In the genomic region with DNA sequence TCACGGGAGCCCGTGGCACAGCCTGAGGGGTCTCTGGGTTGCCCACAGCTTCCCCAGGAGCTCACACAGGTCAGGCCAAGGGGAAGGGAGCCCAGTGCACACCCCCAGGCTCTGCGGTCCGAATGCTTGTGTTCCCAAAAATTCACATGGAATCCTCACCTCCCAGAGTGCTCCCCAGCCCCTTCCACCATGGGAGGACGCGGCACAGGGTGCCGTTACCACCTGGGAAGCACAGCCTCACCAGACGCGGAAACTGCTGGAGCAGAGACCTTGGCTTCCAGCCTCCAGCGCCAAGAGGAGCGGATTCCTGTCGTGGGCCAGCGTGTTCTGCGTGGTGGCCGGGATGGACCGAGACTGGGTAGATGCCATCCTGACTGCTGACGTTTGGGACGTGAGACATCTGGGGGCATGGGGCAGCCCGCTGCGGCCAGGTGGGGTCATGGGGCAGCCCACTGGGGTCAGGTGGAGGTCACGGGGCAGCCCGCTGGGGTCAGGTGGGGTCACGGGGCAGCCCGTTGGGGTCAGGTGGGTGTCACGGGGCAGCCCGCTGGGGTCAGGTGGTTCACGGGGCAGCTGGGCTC, we compare ENCODE assay signal across 20 cellular contexts.
DNase-seq lines count a peak whose midpoint lies in the region; ATAC-seq and TF ChIP-seq lines count a peak whose summit lies in the region.
"Had no signal": no experiment of that assay in that cellular context is flagged by ENCODE, and none has a peak within 500 bp of the region (broad histone marks: within the 10 kb centered on the region; RNA-seq: fewer than 3 reads in every experiment).

No MANE protein-coding gene starts in this region.

- no peak overlapping the region for H3K4me3 Mint-ChIP-seq in stimulated activated naive CD8-positive, alpha-beta T cell treated with anti-CD3 and anti-CD28 coated beads, Interleukin-15, amount 100 ng/mL, for 72 hours
- H3K4me3 Mint-ChIP-seq: CD4-positive, CD25-positive, alpha-beta regulatory T cell had no signal

- H3K27me3 ChIP-seq in stomach, result no peaks in the 10 kb centered on the region
- H3K27me3 ChIP-seq in psoas muscle (ENCODE audit: insufficient read depth in 3 of 3, low read length in 2 of 3), result no peaks in the 10 kb centered on the region
- H3K27me3 ChIP-seq in WERI-Rb-1 (ENCODE audit: insufficient read depth, low read depth, severe bottlenecking), result peaks cover 12% of the 10 kb centered on the region
- no peaks in the 10 kb centered on the region for H3K27me3 ChIP-seq in prostate gland (replicated peaks; ENCODE audit: insufficient read depth)
- H3K27me3 ChIP-seq: BLaER1 had no signal

- no peak for TF ChIP-seq EP300 in stomach (IDR thresholded peaks at IDR 0.05)

- intact Hi-C loops in stomach (cut with DNase I; ENCODE audit: low total_unique reads) (no loop called here), psoas muscle (cut with DNase I) (no loop called here), prostate gland (cut with DNase I) (no loop called here)

- WGBS in stomach, 5 donors, result 85 to 96% (median 87%) methylated on average over 25 to 27 of the region's 27 CpGs
- WGBS in psoas muscle, 3 donors, result 86 to 92% (median 90%) methylated on average over 25 to 27 of the region's 27 CpGs
- 94% methylated on average over 26 of the region's 27 CpGs for WGBS in prostate gland

- peak; percentile 34 for ATAC-seq in stimulated activated naive CD8-positive, alpha-beta T cell treated with anti-CD3 and anti-CD28 coated beads, Interleukin-15, amount 100 ng/mL, for 72 hours
- no peak for ATAC-seq in stimulated activated naive CD8-positive, alpha-beta T cell treated with anti-CD3 and anti-CD28 coated beads, Interleukin-15, Interleukin-2, amounts not matched to agents 100 U/mL and 50 U/mL, for 24 hours
- no peak for ATAC-seq in psoas muscle

- TF ChIP-seq CTCF in stomach (IDR thresholded peaks at IDR 0.05), result no peak
- TF ChIP-seq CTCF in psoas muscle (IDR thresholded peaks at IDR 0.05), result no peak
- TF ChIP-seq CTCF in WERI-Rb-1 (IDR thresholded peaks at IDR 0.05; ENCODE audit: low read depth, low read length), result no peak
- TF ChIP-seq CTCF in prostate gland (IDR thresholded peaks at IDR 0.05), result no peak

- H3K4me1 ChIP-seq in stomach (no peaks in the 10 kb centered on the region), psoas muscle (no peaks in the 10 kb centered on the region), prostate gland (replicated peaks) (no peaks in the 10 kb centered on the region)
- H3K4me1 ChIP-seq: BLaER1 had no signal

- no peak for DNase-seq in stimulated activated naive CD8-positive, alpha-beta T cell treated with anti-CD3 and anti-CD28 coated beads, Interleukin-15, amount 100 ng/mL, for 72 hours
- no peak for DNase-seq in stimulated activated naive CD8-positive, alpha-beta T cell treated with anti-CD3 and anti-CD28 coated beads, Interleukin-15, Interleukin-2, amounts not matched to agents 100 U/mL and 50 U/mL, for 24 hours
- DNase-seq in mesenteric fat pad (ENCODE audit: low spot score) (peak; percentile 85), stomach (peak; percentile 23), psoas muscle (no peak), WERI-Rb-1 (no peak), prostate gland (ENCODE audit: low spot score) (no peak)
- DNase-seq: CD4-positive, CD25-positive, alpha-beta regulatory T cell; DMS53; GM23248; H7; NCI-H1048; NCI-H1417; NCI-H1694 treated with DMSO at 0.1 percent for 48 hours; NCI-H2081; NCI-H2227 treated with DMSO at 0.1 percent for 48 hours; NCI-H526 treated with DMSO at 0.1 percent for 48 hours; Right ventricle myocardium superior; RPMI8226 had no signal

- H3K36me3 ChIP-seq in stomach (no peaks in the 10 kb centered on the region), psoas muscle (ENCODE audit: insufficient read depth in 1 of 2, low read depth in 1 of 2) (no peaks in the 10 kb centered on the region), WERI-Rb-1 (no peaks in the 10 kb centered on the region), prostate gland (no peaks in the 10 kb centered on the region)
- H3K36me3 ChIP-seq: BLaER1 had no signal

- no peak for TF ChIP-seq POLR2A in stomach (IDR thresholded peaks at IDR 0.05)
- TF ChIP-seq POLR2A in prostate gland (IDR thresholded peaks at IDR 0.05), result no peak

- no peaks in the 10 kb centered on the region for H3K4me1 Mint-ChIP-seq in stimulated activated naive CD8-positive, alpha-beta T cell treated with anti-CD3 and anti-CD28 coated beads, Interleukin-15, amount 100 ng/mL, for 72 hours
- H3K4me1 Mint-ChIP-seq: CD4-positive, CD25-positive, alpha-beta regulatory T cell had no signal

- H3K4me3 ChIP-seq in stomach (no peak overlapping the region), psoas muscle (no peak overlapping the region), WERI-Rb-1 (ENCODE audit: low read depth, low read length) (no peak overlapping the region), prostate gland (no peak overlapping the region)
- H3K4me3 ChIP-seq: BLaER1, GM23248 had no signal

- H3K27ac ChIP-seq in stomach (no peak overlapping the region), psoas muscle (no peak overlapping the region), WERI-Rb-1 (no peak overlapping the region), prostate gland (no peak overlapping the region)
- H3K27ac ChIP-seq: BLaER1, GM23248 had no signal

- H3K9me3 ChIP-seq in stomach (no peaks in the 10 kb centered on the region), psoas muscle (no peaks in the 10 kb centered on the region), WERI-Rb-1 (ENCODE audit: severe bottlenecking) (no peaks in the 10 kb centered on the region), prostate gland (no peaks in the 10 kb centered on the region)
- H3K9me3 ChIP-seq: BLaER1 had no signal

- no peak overlapping the region for H3K27ac Mint-ChIP-seq in stimulated activated naive CD8-positive, alpha-beta T cell treated with anti-CD3 and anti-CD28 coated beads, Interleukin-15, amount 100 ng/mL, for 72 hours
- H3K27ac Mint-ChIP-seq: CD4-positive, CD25-positive, alpha-beta regulatory T cell had no signal

- no peaks in the 10 kb centered on the region for H3K9me3 Mint-ChIP-seq in stimulated activated naive CD8-positive, alpha-beta T cell treated with anti-CD3 and anti-CD28 coated beads, Interleukin-15, amount 100 ng/mL, for 72 hours
- H3K9me3 Mint-ChIP-seq: CD4-positive, CD25-positive, alpha-beta regulatory T cell had no signal

- no peaks in the 10 kb centered on the region for H3K27me3 Mint-ChIP-seq in stimulated activated naive CD8-positive, alpha-beta T cell treated with anti-CD3 and anti-CD28 coated beads, Interleukin-15, amount 100 ng/mL, for 72 hours
- H3K27me3 Mint-ChIP-seq: CD4-positive, CD25-positive, alpha-beta regulatory T cell had no signal

Comparison
In these comparisons a context has a peak if more than half of its experiments do, and no peak if none do; other contexts are left out.
1. DNase-seq: peak in mesenteric fat pad (single experiment) and stomach (single experiment); none in stimulated activated naive CD8-positive, alpha-beta T cell treated with anti-CD3 and anti-CD28 coated beads, Interleukin-15, amount 100 ng/mL, for 72 hours (0 of 2), stimulated activated naive CD8-positive, alpha-beta T cell treated with anti-CD3 and anti-CD28 coated beads, Interleukin-15, Interleukin-2, amounts not matched to agents 100 U/mL and 50 U/mL, for 24 hours (single experiment), psoas muscle (0 of 2), WERI-Rb-1 (single experiment) and prostate gland (single experiment).